In genomic region chr11:6315811-6316425, GRCh38 we compare ENCODE assay signal across 8 cellular contexts. TPM values are rescaled to one million over a fixed set of nuclear protein-coding genes. Genes with fewer than 3 reads are reported as not detected.
DNase-seq lines count a peak whose midpoint lies in the region; ATAC-seq and TF ChIP-seq lines count a peak whose summit lies in the region.

No MANE protein-coding gene starts in this region.

- no peak overlapping the region for H3K27ac ChIP-seq in Panc1 (ENCODE audit: low read length)

- CTCF ChIA-PET in Panc1 (lab: Charles Lee), result interaction anchor here (1.4 kb wide), 1 partner anchor 65 kb away, joined by 7 read pairs; no protein-coding TSS in a partner anchor

- ATAC-seq in GM21529 (IDR thresholded peaks at IDR 0.05; ENCODE audit: unreplicated experiment) (peak; percentile 56), Panc1 (peak; percentile 57), left colon (peak; percentile 53)

- no peak overlapping the region for H3K4me3 ChIP-seq in Panc1 (ENCODE audit: low read depth in 2 of 2, low read length in 2 of 2)

- TF ChIP-seq CTCF in Panc1 (IDR thresholded peaks at IDR 0.05), result peak; percentile 98

- no TSS peak for BruUV-seq in Panc1 (replicated peaks; lab: Mats Ljungman, UMichigan)

- H3K4me1 ChIP-seq in Panc1 (ENCODE audit: control insufficient read depth, insufficient read depth, low read length), result peaks cover 2% of the 10 kb centered on the region

- H3K27me3 ChIP-seq in Panc1 (ENCODE audit: control insufficient read depth, insufficient read depth, low read length), result peaks cover 23% of the 10 kb centered on the region

- in situ Hi-C loops in Panc1 (cut with HindIII; ENCODE audit: low pct_unique_long_range_greater_than_20kb, low sequenced_read_pairs) (no loop called here), T47D (cut with HindIII; ENCODE audit: low pct_unique_long_range_greater_than_20kb, low sequenced_read_pairs) (no loop called here)

- DNase-seq in NCI-H2107 (lab: John Stamatoyannopoulos, UW) (peak; percentile 21), NCI-H2107 treated with DMSO at 0.1 percent for 48 hours (lab: John Stamatoyannopoulos, UW; ENCODE audit: unreplicated experiment) (no peak), HT1080 (ENCODE audit: low read depth) (peak; percentile 27), Panc1 (ENCODE audit: low read depth, low spot score) (no peak), T47D (ENCODE audit: low read depth in 1 of 2, low spot score in 1 of 2) (peak; percentile 58 to 77), left colon (peak; percentile 41 to 53)
- DNase-seq in stimulated activated CD8-positive, alpha-beta memory T cell treated with anti-CD3 and anti-CD28 coated beads, Interleukin-4, amount 100 ng/mL, for 48 hours, result peak; percentile 49

- H3K9me3 ChIP-seq in Panc1 (ENCODE audit: control insufficient read depth, insufficient read depth, low read depth, low read length), result no peaks in the 10 kb centered on the region

- no peaks in the 10 kb centered on the region for H3K36me3 ChIP-seq in Panc1 (ENCODE audit: control insufficient read depth, insufficient read depth, low read length)

- POLR2A ChIA-PET in Panc1 (lab: Charles Lee), result no interaction called here

- intact Hi-C loops in Panc1 (cut with micrococcal nuclease; ENCODE audit: unreplicated experiment) (loop anchor here (1.0 to 10.0 kb wide), 3 partner anchors 65 to 1691 kb away; no protein-coding TSS in a partner anchor), left colon (cut with DNase I, micrococcal nuclease) (loop anchor here in 1 of 2 donors (5.0 to 10.0 kb wide), 2 partner anchors 79 to 291 kb away; partner anchors contain the start of gene CNGA4)

RNA-seq across cellular contexts. Expression of gene CAVIN3, which starts 4.4 kb away (rescaled TPM):
- not detected in 2 replicates for total RNA-seq in HT1080 (2014; rRNA removed; shearing (Covaris generic))
- 0.91 TPM in 1 of 2 replicates, not detected in the other for polyA plus RNA-seq in HT1080 (2015; cell fraction: cytosol; rRNA removed)
- polyA plus RNA-seq in HT1080 (2015; cell fraction: nucleus; rRNA removed), result not detected in 2 replicates
- 31.1 TPM for total RNA-seq in Panc1 (2021; ENCODE audit: unreplicated experiment)
- 26.7 TPM for polyA plus RNA-seq in Panc1 (2012; ENCODE audit: insufficient read length)
- total RNA-seq in left colon, result 10 to 100 TPM in 1 of 2 donors, 1 to 10 TPM in 1; 4.6 to 22.4 TPM

RNA-seq across cellular contexts. Expression of gene CCKBR, which starts 56.3 kb away (rescaled TPM):
- total RNA-seq in HT1080 (2014; rRNA removed; shearing (Covaris generic)), result not detected in 2 replicates
- not detected in 2 replicates for polyA plus RNA-seq in HT1080 (2015; cell fraction: cytosol; rRNA removed)
- polyA plus RNA-seq in HT1080 (2015; cell fraction: nucleus; rRNA removed), result not detected in 2 replicates
- total RNA-seq in Panc1 (2021; ENCODE audit: unreplicated experiment), result not detected
- polyA plus RNA-seq in Panc1 (2012; ENCODE audit: insufficient read length), result not detected
- not detected for total RNA-seq in left colon

Comparison
In these comparisons a context has a peak if more than half of its experiments do, and no peak if none do; other contexts are left out.
1. DNase-seq: peak in NCI-H2107 (single experiment), HT1080 (single experiment), T47D (2 of 2), left colon (2 of 2) and stimulated activated CD8-positive, alpha-beta memory T cell treated with anti-CD3 and anti-CD28 coated beads, Interleukin-4, amount 100 ng/mL, for 48 hours (single experiment); none in NCI-H2107 treated with DMSO at 0.1 percent for 48 hours (single experiment) and Panc1 (single experiment).
2. Peak in every context shown above with its lines, with median percentiles within 50 percentile points of each other: ATAC-seq.